10 cellular contexts compared by ENCODE assay signal in genomic region chr9:35518981-35519679, GRCh38. TPM values are rescaled to one million over a fixed set of nuclear protein-coding genes. Genes with fewer than 3 reads are reported as not detected.
DNase-seq lines count a peak whose midpoint lies in the region; ATAC-seq and TF ChIP-seq lines count a peak whose summit lies in the region.
"Had no signal": no experiment of that assay in that cellular context is flagged by ENCODE, and none has a peak within 500 bp of the region (broad histone marks: within the 10 kb centered on the region; RNA-seq: fewer than 3 reads in every experiment).

No MANE protein-coding gene starts in this region.

- H3K27ac Mint-ChIP-seq in CD8-positive, alpha-beta memory T cell: no peak overlapping the region
- H3K27ac Mint-ChIP-seq: activated naive CD8-positive, alpha-beta T cell treated with anti-CD3 and anti-CD28 coated beads, Interleukin-2, amount 10 ng/mL, durations not matched to agents 7 days and 5 days had no signal

- peaks cover 23 to 31% of the 10 kb centered on the region in 2 donors for H3K4me1 ChIP-seq in neuronal stem cell (ENCODE audit: control insufficient read depth in 2 of 2, insufficient read depth in 1 of 2, low read depth in 1 of 2, low read length in 2 of 2)
- H3K4me1 ChIP-seq in CD8-positive, alpha-beta memory T cell (ENCODE audit: insufficient read depth, low read length): no peaks in the 10 kb centered on the region

- no peak overlapping the region for H2BK120ac ChIP-seq in neuronal stem cell (ENCODE audit: low read depth, low read length)

- no peak overlapping the region for H2BK12ac ChIP-seq in neuronal stem cell (ENCODE audit: low read length)

- H3K9me3 ChIP-seq in neuronal stem cell (replicated peaks in 1 of 2; ENCODE audit: control insufficient read depth in 2 of 2, insufficient read depth in 1 of 2, low read depth in 1 of 2, low read length in 2 of 2): no peaks in the 10 kb centered on the region
- H3K9me3 ChIP-seq in CD8-positive, alpha-beta memory T cell (ENCODE audit: low read length): no peaks in the 10 kb centered on the region
- H3K9me3 ChIP-seq: neutrophil had no signal

- H4K91ac ChIP-seq in neuronal stem cell (ENCODE audit: low read depth, low read length, poor library complexity): no peak overlapping the region

- no peak overlapping the region for H3K14ac ChIP-seq in neuronal stem cell (ENCODE audit: low read length)

- H3K4me1 Mint-ChIP-seq in CD8-positive, alpha-beta memory T cell: no peaks in the 10 kb centered on the region
- H3K4me1 Mint-ChIP-seq: activated naive CD8-positive, alpha-beta T cell treated with anti-CD3 and anti-CD28 coated beads, Interleukin-2, amount 10 ng/mL, durations not matched to agents 7 days and 5 days had no signal

- DNase-seq in ACHN (peak; percentile 40), fibroblast of the aortic adventitia (ENCODE audit: low read depth) (peak; percentile 73), neuronal stem cell (ENCODE audit: low spot score) (no peak), NCI-H446 treated with DMSO at 0.1 percent for 48 hours (lab: John Stamatoyannopoulos, UW) (no peak)
- no peak for DNase-seq in CD8-positive, alpha-beta memory T cell
- DNase-seq: activated naive CD8-positive, alpha-beta T cell treated with anti-CD3 and anti-CD28 coated beads, Interleukin-2, amount 10 ng/mL, durations not matched to agents 7 days and 5 days had no signal

- no peak overlapping the region for H2AFZ ChIP-seq in neuronal stem cell (ENCODE audit: low read length)

- H3K4me2 ChIP-seq in neuronal stem cell (ENCODE audit: insufficient read depth, low read length, poor library complexity, severe bottlenecking): no peak overlapping the region

- H3K79me1 ChIP-seq in neuronal stem cell (ENCODE audit: low read depth, low read length): no peaks in the 10 kb centered on the region

- ATAC-seq in SK-N-SH treated with all-trans-retinoic acid at 6 μM for 48 hours: 0 out of 3 replicates have a peak, but pooled peaks have one; percentile 2
- ATAC-seq in HG02884 (IDR thresholded peaks at IDR 0.05; ENCODE audit: unreplicated experiment): no peak
- ATAC-seq in HG02759 (IDR thresholded peaks at IDR 0.05; ENCODE audit: unreplicated experiment): no peak

- no peak overlapping the region for H2BK15ac ChIP-seq in neuronal stem cell (ENCODE audit: low read length)

- H4K8ac ChIP-seq in neuronal stem cell (ENCODE audit: low read depth, low read length): no peak overlapping the region

- no peaks in the 10 kb centered on the region for H3K27me3 ChIP-seq in neuronal stem cell (ENCODE audit: control insufficient read depth in 3 of 3, insufficient read depth in 3 of 3, low read depth in 1 of 3, low read length in 3 of 3)
- no peaks in the 10 kb centered on the region for H3K27me3 ChIP-seq in CD8-positive, alpha-beta memory T cell (ENCODE audit: insufficient read depth, low read length, poor library complexity, severe bottlenecking)
- H3K27me3 ChIP-seq: neutrophil had no signal

- no peaks in the 10 kb centered on the region for H3K9me3 Mint-ChIP-seq in CD8-positive, alpha-beta memory T cell
- H3K9me3 Mint-ChIP-seq: activated naive CD8-positive, alpha-beta T cell treated with anti-CD3 and anti-CD28 coated beads, Interleukin-2, amount 10 ng/mL, durations not matched to agents 7 days and 5 days had no signal

- WGBS in neuronal stem cell (ENCODE audit: extremely low coverage in 2 of 2, insufficient read length in 2 of 2, insufficient replicate concordance in 1 of 2), 2 donors: no CpG with 5 or more reads among the region's 5 CpGs

- H3K4me3 Mint-ChIP-seq in CD8-positive, alpha-beta memory T cell: no peak overlapping the region
- H3K4me3 Mint-ChIP-seq: activated naive CD8-positive, alpha-beta T cell treated with anti-CD3 and anti-CD28 coated beads, Interleukin-2, amount 10 ng/mL, durations not matched to agents 7 days and 5 days had no signal

- no peak overlapping the region for H3K18ac ChIP-seq in neuronal stem cell (ENCODE audit: low read length)

- H3K23ac ChIP-seq in neuronal stem cell (ENCODE audit: low read depth, low read length, poor library complexity): no peak overlapping the region

- no peak overlapping the region for H3K9ac ChIP-seq in neuronal stem cell (ENCODE audit: low read depth, low read length, poor library complexity)

- no peak overlapping the region for H2AK5ac ChIP-seq in neuronal stem cell (ENCODE audit: low read depth, low read length)

- POLR2A ChIA-PET in CD8-positive, alpha-beta memory T cell (lab: Charles Lee): no interaction called here

- TF ChIP-seq CTCF in fibroblast of the aortic adventitia (IDR thresholded peaks at IDR 0.05; ENCODE audit: insufficient read depth, low read length): no peak

- peak overlapping the region; percentile 38 for H3K27ac ChIP-seq in neuronal stem cell (replicated peaks; ENCODE audit: low read length)
- H3K27ac ChIP-seq in CD8-positive, alpha-beta memory T cell (ENCODE audit: low read depth, low read length): no peak overlapping the region
- H3K27ac ChIP-seq: neutrophil had no signal

- no peak overlapping the region for H2BK5ac ChIP-seq in neuronal stem cell (ENCODE audit: low read length)

- CTCF ChIA-PET in CD8-positive, alpha-beta memory T cell (lab: Charles Lee): interaction anchor here (0.8 kb wide), 1 partner anchor 10 kb away, joined by 4 read pairs; no protein-coding TSS in a partner anchor

- H3K4me3 ChIP-seq in fibroblast of the aortic adventitia (ENCODE audit: low read depth, low read length): no peak overlapping the region
- no peak overlapping the region for H3K4me3 ChIP-seq in neuronal stem cell (ENCODE audit: low read length in 2 of 2)
- H3K4me3 ChIP-seq in CD8-positive, alpha-beta memory T cell (ENCODE audit: low read length): no peak overlapping the region

- H3K36me3 Mint-ChIP-seq in CD8-positive, alpha-beta memory T cell: no peaks in the 10 kb centered on the region
- H3K36me3 Mint-ChIP-seq: activated naive CD8-positive, alpha-beta T cell treated with anti-CD3 and anti-CD28 coated beads, Interleukin-2, amount 10 ng/mL, durations not matched to agents 7 days and 5 days had no signal

- H3K36me3 ChIP-seq in neuronal stem cell (replicated peaks in 1 of 2; ENCODE audit: control insufficient read depth in 2 of 2, insufficient read depth in 2 of 2, low read length in 2 of 2): no peaks in the 10 kb centered on the region
- H3K36me3 ChIP-seq in CD8-positive, alpha-beta memory T cell (ENCODE audit: insufficient read depth, low read length): no peaks in the 10 kb centered on the region
- H3K36me3 ChIP-seq: neutrophil had no signal

- no peak overlapping the region for H3K4ac ChIP-seq in neuronal stem cell (ENCODE audit: low read length)

- in situ Hi-C loops in ACHN (cut with HindIII; ENCODE audit: low pct_ligation_motif_present, low pct_unique_long_range_greater_than_20kb, low sequenced_read_pairs): no loop called here

- H3K27me3 Mint-ChIP-seq in CD8-positive, alpha-beta memory T cell: peaks cover 0 to 3% of the 10 kb centered on the region in 2 donors

TF ChIP-seq in SK-N-SH treated with all-trans-retinoic acid at 6 μM for 48 hours, 23 proteins besides CTCF, POLR2A, EP300 and RAD21 (continues in another document):
- no peak for TF ChIP-seq ISL1 (CRISPR knock-in tag; IDR thresholded peaks at IDR 0.05)
- TF ChIP-seq GLIS3 (CRISPR knock-in tag; IDR thresholded peaks at IDR 0.05): no peak
- no peak for TF ChIP-seq ZNF8 (CRISPR knock-in tag; IDR thresholded peaks at IDR 0.05)
- TF ChIP-seq TCF4 (CRISPR knock-in tag; IDR thresholded peaks at IDR 0.05; ENCODE audit: borderline replicate concordance): no peak
- TF ChIP-seq, protein P1, sequence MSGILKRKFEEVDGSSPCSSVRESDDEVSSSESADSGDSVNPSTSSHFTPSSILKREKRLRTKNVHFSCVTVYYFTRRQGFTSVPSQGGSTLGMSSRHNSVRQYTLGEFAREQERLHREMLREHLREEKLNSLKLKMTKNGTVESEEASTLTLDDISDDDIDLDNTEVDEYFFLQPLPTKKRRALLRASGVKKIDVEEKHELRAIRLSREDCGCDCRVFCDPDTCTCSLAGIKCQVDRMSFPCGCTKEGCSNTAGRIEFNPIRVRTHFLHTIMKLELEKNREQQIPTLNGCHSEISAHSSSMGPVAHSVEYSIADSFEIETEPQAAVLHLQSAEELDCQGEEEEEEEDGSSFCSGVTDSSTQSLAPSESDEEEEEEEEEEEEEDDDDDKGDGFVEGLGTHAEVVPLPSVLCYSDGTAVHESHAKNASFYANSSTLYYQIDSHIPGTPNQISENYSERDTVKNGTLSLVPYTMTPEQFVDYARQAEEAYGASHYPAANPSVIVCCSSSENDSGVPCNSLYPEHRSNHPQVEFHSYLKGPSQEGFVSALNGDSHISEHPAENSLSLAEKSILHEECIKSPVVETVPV (CRISPR knock-in tag; IDR thresholded peaks at IDR 0.05): no peak
- TF ChIP-seq ZNF565 (CRISPR knock-in tag; conservative IDR thresholded peaks at IDR 0.05; ENCODE audit: low read depth): no peak
- TF ChIP-seq OSR1 (CRISPR knock-in tag; IDR thresholded peaks at IDR 0.05): no peak
- no peak for TF ChIP-seq BACH2 (CRISPR knock-in tag; IDR thresholded peaks at IDR 0.05; ENCODE audit: borderline replicate concordance)
- TF ChIP-seq SNAI2 (CRISPR knock-in tag; IDR thresholded peaks at IDR 0.05): no peak
- TF ChIP-seq POU6F1 (CRISPR knock-in tag; IDR thresholded peaks at IDR 0.05; ENCODE audit: borderline replicate concordance, low read depth): no peak

RNA-seq across cellular contexts. Expression of gene RUSC2, which starts 29.2 kb away (rescaled TPM):
- 19.2 and 32.9 TPM in 2 replicates for total RNA-seq in fibroblast of the aortic adventitia (ENCODE audit: low replicate concordance)
- 6.3 TPM for polyA plus RNA-seq in neuronal stem cell (2013, experiment 1 of 2)
- polyA plus RNA-seq in neuronal stem cell (2013, experiment 2 of 2): 6.5 TPM
- 1 to 10 TPM; 1.1 TPM for total RNA-seq in CD8-positive, alpha-beta memory T cell
- not detected for polyA plus RNA-seq in CD8-positive, alpha-beta memory T cell

Comparison
In these comparisons a context has a peak if more than half of its experiments do, and no peak if none do; other contexts are left out.
1. DNase-seq: peak in ACHN (single experiment) and fibroblast of the aortic adventitia (single experiment); none in neuronal stem cell (single experiment), NCI-H446 treated with DMSO at 0.1 percent for 48 hours (single experiment) and CD8-positive, alpha-beta memory T cell (0 of 5).